Comparison of ENCODE assay signal across 1 cellular context in genomic region chr21:43735236-43736091, GRCh38.
A peak's percentile ranks its signal among the peaks of the same experiment; 100 is the strongest.
TF ChIP-seq lines count a peak whose summit lies in the region.

No MANE protein-coding gene starts in this region.

TF ChIP-seq in HepG2, 621 proteins besides CTCF, POLR2A, EP300 and RAD21:
- no peak for TF ChIP-seq CHD4 (IDR thresholded peaks at IDR 0.05; ENCODE audit: borderline replicate concordance, low read length)
- no peak for TF ChIP-seq HOXA3 (CRISPR knock-in tag; IDR thresholded peaks at IDR 0.05)
- TF ChIP-seq RBFOX2 (IDR thresholded peaks at IDR 0.05; ENCODE audit: low read depth, low read length) = 0 out of 2 replicates have a peak, but pooled peaks have one; percentile 45
